Comparison of ENCODE assay signal across 30 cellular contexts in genomic region chr10:130660266-130660665, GRCh38.
"Had no signal": no experiment of that assay in that cellular context is flagged by ENCODE, and none has a peak within 500 bp of the region (broad histone marks: within the 10 kb centered on the region; RNA-seq: fewer than 3 reads in every experiment).

No MANE protein-coding gene starts in this region.

- H3K9ac ChIP-seq: parathyroid adenoma had no signal

- H3K9me3 ChIP-seq: neutrophil, ovary, psoas muscle, right lobe of liver, sigmoid colon, suprapubic skin, testis, tibial artery, upper lobe of left lung had no signal

- H3K36me3 ChIP-seq: neutrophil, ovary, right lobe of liver, sigmoid colon, suprapubic skin, tibial artery, upper lobe of left lung had no signal

- H3K4me3 ChIP-seq: ovary, psoas muscle, right lobe of liver, sigmoid colon, suprapubic skin, testis, tibial artery, upper lobe of left lung had no signal

- H3K4me1 ChIP-seq: parathyroid adenoma, psoas muscle, right lobe of liver, sigmoid colon, suprapubic skin, testis, tibial artery, upper lobe of left lung had no signal

- ATAC-seq: naive thymus-derived CD8-positive, alpha-beta T cell; natural killer cell treated with Interleukin-12 subunit alpha and Interleukin-12 subunit beta and Interleukin-15 and Interleukin-18, amount 100 ng/mL, for 72 hours; psoas muscle; right lobe of liver; stimulated activated memory B cell treated with anti-CD40 and anti-IgM and Interleukin-4, amounts not matched to agents 10 μg/mL and 1 μg/mL and 100 μg/mL, for 72 hours; stimulated activated naive CD8-positive, alpha-beta T cell treated with anti-CD3 and anti-CD28 coated beads, Interleukin-15, amount 100 ng/mL, for 72 hours; stimulated activated naive CD8-positive, alpha-beta T cell treated with anti-CD3 and anti-CD28 coated beads, Interleukin-15, Interleukin-2, amounts not matched to agents 100 U/mL and 50 U/mL, for 24 hours had no signal

- H3K36me3 Mint-ChIP-seq: naive B cell; naive thymus-derived CD8-positive, alpha-beta T cell; natural killer cell treated with Interleukin-12 subunit alpha and Interleukin-12 subunit beta and Interleukin-15 and Interleukin-18, amount 100 ng/mL, for 72 hours; stimulated activated memory B cell treated with anti-CD40 and anti-IgM and Interleukin-4, amounts not matched to agents 10 μg/mL and 1 μg/mL and 100 μg/mL, for 72 hours had no signal

- H2AFZ ChIP-seq: parathyroid adenoma had no signal

- H3K27me3 ChIP-seq: neutrophil, ovary, right lobe of liver, testis, tibial artery, upper lobe of left lung had no signal

- DNase-seq: naive B cell; naive thymus-derived CD8-positive, alpha-beta T cell; nephron progenitor cell; nucleus accumbens; ovary; posterior cingulate gyrus; psoas muscle; right lobe of liver; sigmoid colon; small intestine; stimulated activated CD4-positive, alpha-beta T cell treated with anti-CD3 and anti-CD28 coated beads, Interleukin-12 subunit alpha, Interleukin-12 subunit beta, amount 100 ng/mL, for 4 hours; stimulated activated CD4-positive, alpha-beta T cell treated with anti-CD3 and anti-CD28 coated beads, Interleukin-1b, Interleukin-23, amount 100 ng/mL, for 48 hours; stimulated activated CD4-positive, alpha-beta T cell treated with anti-CD3 and anti-CD28 coated beads, Interleukin-4, amount 100 ng/mL, for 1 hour; stimulated activated CD4-positive, alpha-beta T cell treated with anti-CD3 and anti-CD28 coated beads, Interleukin-4, amount 100 ng/mL, for 4 hours; stimulated activated CD8-positive, alpha-beta memory T cell treated with anti-CD3 and anti-CD28 coated beads, Interleukin-4, amount 100 ng/mL, for 48 hours; stimulated activated naive CD4-positive, alpha-beta T cell; stimulated activated naive CD8-positive, alpha-beta T cell treated with anti-CD3 and anti-CD28 coated beads, Interleukin-15, amount 100 ng/mL, for 72 hours; stimulated activated naive CD8-positive, alpha-beta T cell treated with anti-CD3 and anti-CD28 coated beads, Interleukin-15, Interleukin-2, amounts not matched to agents 100 U/mL and 50 U/mL, for 24 hours; substantia nigra; testis; tibial artery; trophoblast cell; upper lobe of left lung had no signal

- H3K4me1 Mint-ChIP-seq: naive B cell; neural crest cell; stimulated activated memory B cell treated with anti-CD40 and anti-IgM and Interleukin-4, amounts not matched to agents 10 μg/mL and 1 μg/mL and 100 μg/mL, for 72 hours; stimulated activated naive CD8-positive, alpha-beta T cell treated with anti-CD3 and anti-CD28 coated beads, Interleukin-15, amount 100 ng/mL, for 72 hours had no signal

- H3K27ac Mint-ChIP-seq: naive B cell; naive thymus-derived CD8-positive, alpha-beta T cell; natural killer cell treated with Interleukin-12 subunit alpha and Interleukin-12 subunit beta and Interleukin-15 and Interleukin-18, amount 100 ng/mL, for 72 hours; nephron progenitor cell; progenitor cell of endocrine pancreas; stimulated activated memory B cell treated with anti-CD40 and anti-IgM and Interleukin-4, amounts not matched to agents 10 μg/mL and 1 μg/mL and 100 μg/mL, for 72 hours; stimulated activated naive CD8-positive, alpha-beta T cell treated with anti-CD3 and anti-CD28 coated beads, Interleukin-15, amount 100 ng/mL, for 72 hours had no signal

- H3K27me3 Mint-ChIP-seq: naive B cell; stimulated activated memory B cell treated with anti-CD40 and anti-IgM and Interleukin-4, amounts not matched to agents 10 μg/mL and 1 μg/mL and 100 μg/mL, for 72 hours had no signal

- H3K27ac ChIP-seq: neutrophil, ovary, parathyroid adenoma, psoas muscle, right lobe of liver, sigmoid colon, suprapubic skin, testis, tibial artery, upper lobe of left lung had no signal

- H3K79me2 ChIP-seq: parathyroid adenoma had no signal

- H3K4me3 Mint-ChIP-seq: naive thymus-derived CD8-positive, alpha-beta T cell; natural killer cell treated with Interleukin-12 subunit alpha and Interleukin-12 subunit beta and Interleukin-15 and Interleukin-18, amount 100 ng/mL, for 72 hours; nephron progenitor cell; neural crest cell; stimulated activated memory B cell treated with anti-CD40 and anti-IgM and Interleukin-4, amounts not matched to agents 10 μg/mL and 1 μg/mL and 100 μg/mL, for 72 hours; stimulated activated naive CD8-positive, alpha-beta T cell treated with anti-CD3 and anti-CD28 coated beads, Interleukin-15, amount 100 ng/mL, for 72 hours had no signal

- H3K9me3 Mint-ChIP-seq: naive thymus-derived CD8-positive, alpha-beta T cell; natural killer cell treated with Interleukin-12 subunit alpha and Interleukin-12 subunit beta and Interleukin-15 and Interleukin-18, amount 100 ng/mL, for 72 hours; nephron progenitor cell; neural crest cell; stimulated activated memory B cell treated with anti-CD40 and anti-IgM and Interleukin-4, amounts not matched to agents 10 μg/mL and 1 μg/mL and 100 μg/mL, for 72 hours had no signal
